9 cellular contexts compared by ENCODE assay signal in genomic region chr4:113683143-113683542, GRCh38.
A peak's percentile ranks its signal among the peaks of the same experiment; 100 is the strongest.
DNase-seq lines count a peak whose midpoint lies in the region; ATAC-seq and TF ChIP-seq lines count a peak whose summit lies in the region.
"Had no signal": no experiment of that assay in that cellular context is flagged by ENCODE, and none has a peak within 500 bp of the region (broad histone marks: within the 10 kb centered on the region; RNA-seq: fewer than 3 reads in every experiment).

No MANE protein-coding gene starts in this region.

- peaks cover 44 to 63% (median 52%) of the 10 kb centered on the region in 3 donors for H3K4me1 Mint-ChIP-seq in naive B cell

- H4K20me1 ChIP-seq in Loucy (ENCODE audit: insufficient read depth, low read length, poor library complexity, severe bottlenecking) = no peaks in the 10 kb centered on the region

- H3K27me3 ChIP-seq in Loucy (ENCODE audit: insufficient read depth, low read length, poor library complexity, severe bottlenecking) (no peaks in the 10 kb centered on the region), aorta (ENCODE audit: control insufficient read depth in 1 of 2, insufficient read depth in 2 of 2, low read length in 1 of 2) (no peaks in the 10 kb centered on the region)

- CTCF ChIA-PET in GM10248 (lab: Yijun Ruan, JAX) = no interaction called here

- H3K27me3 Mint-ChIP-seq in naive B cell = no peaks in the 10 kb centered on the region

- H3K79me2 ChIP-seq in Loucy (ENCODE audit: insufficient read depth, low read length) = 0 out of 2 replicates have a peak, but pooled peaks cover 12% of the 10 kb centered on the region

- H3F3A ChIP-seq in Loucy (ENCODE audit: low read depth) = peaks cover 5% of the 10 kb centered on the region; the same call in 1 of the 2 replicates

- peaks cover 0 to 11% (median 6%) of the 10 kb centered on the region in 7 donors for H3K9me3 Mint-ChIP-seq in naive B cell

- H3K27ac ChIP-seq in aorta (ENCODE audit: low read depth in 1 of 2, low read length in 2 of 2) = peak overlapping the region; percentile 28 to 67

- H3K9me2 ChIP-seq in Loucy (replicated peaks; ENCODE audit: low read depth, low read length) = no peaks in the 10 kb centered on the region

- H3K4me1 ChIP-seq in Loucy (ENCODE audit: insufficient read depth, low read length, poor library complexity, severe bottlenecking) (peaks cover 34% of the 10 kb centered on the region), aorta (ENCODE audit: control insufficient read depth in 1 of 2, insufficient read depth in 2 of 2, low read length in 2 of 2) (peaks cover 2 to 8% of the 10 kb centered on the region in 2 donors)

- H3K9ac ChIP-seq in Loucy (ENCODE audit: low read depth, low read length, poor library complexity, severe bottlenecking) = no peak overlapping the region

- WGBS in aorta, 2 donors = 90 to 96% methylated on average over 3 of the region's 3 CpGs

- POLR2A ChIA-PET in GM10248 (lab: Yijun Ruan, JAX) = no interaction called here

- H3K36me3 Mint-ChIP-seq in naive B cell = peaks cover 16 to 32% of the 10 kb centered on the region in 2 donors

- peak overlapping the region in 6 of 8 donors; percentile 6 to 63 (median 38) for H3K4me3 Mint-ChIP-seq in naive B cell

- peak overlapping the region; percentile 12 to 94 (median 79) for H3K27ac Mint-ChIP-seq in naive B cell

- TF ChIP-seq CTCF in GM10248 (IDR thresholded peaks at IDR 0.05; ENCODE audit: control extremely low read depth, extremely low read depth, low read depth, missing control alignments) (no peak), Loucy (conservative IDR thresholded peaks at IDR 0.05; ENCODE audit: low read length) (no peak)

- H3K4me3 ChIP-seq in Loucy (ENCODE audit: low read length, poor library complexity, severe bottlenecking) (peak overlapping the region; percentile 4), aorta (ENCODE audit: low read length in 2 of 2) (no peak overlapping the region)

- H3K36me3 ChIP-seq in Loucy (ENCODE audit: insufficient read depth, low read length) (no peaks in the 10 kb centered on the region), aorta (ENCODE audit: control insufficient read depth in 1 of 2, insufficient read depth in 2 of 2, low read length in 1 of 2) (no peaks in the 10 kb centered on the region)

- H3K9me3 ChIP-seq in Loucy (ENCODE audit: insufficient read depth, low read depth, low read length) (peaks cover 13% of the 10 kb centered on the region), aorta (ENCODE audit: control insufficient read depth, low read length) (no peaks in the 10 kb centered on the region)

- intact Hi-C loops in aorta (cut with DNase I) = loop anchor here (5.0 to 10.0 kb wide), 2 partner anchors 79 to 128 kb away; partner anchors contain the start of gene CAMK2D (in 1 of the 2)

- ATAC-seq in GM21526 (IDR thresholded peaks at IDR 0.05; ENCODE audit: low FRiP score, unreplicated experiment) (peak; percentile 98), naive B cell (ENCODE audit: low read depth in 2 of 2) (peak; percentile 97 to 98), aorta (ENCODE audit: low FRiP score) (no peak)
- ATAC-seq: HCT116 had no signal

- H3K4me2 ChIP-seq in Loucy (ENCODE audit: low read depth, low read length, poor library complexity, severe bottlenecking) = peak overlapping the region; percentile 60

- 0 out of 2 replicates have a peak overlapping the region, but pooled peaks have one; percentile 15 for H2AFZ ChIP-seq in Loucy (ENCODE audit: low read length)

- DNase-seq in GM10248 (ENCODE audit: extremely low spot score) = peak; percentile 67
- peak; percentile 60 for DNase-seq in activated CD8-positive, alpha-beta memory T cell treated with anti-CD3 and anti-CD28 coated beads, Interleukin-2, amount 50 U/mL, for 24 hours (ENCODE audit: extremely low read depth)
- DNase-seq in naive B cell = peak; percentile 75
- no peak for DNase-seq in aorta
- no peak for DNase-seq in NCI-H526 treated with DMSO at 0.1 percent for 48 hours (lab: John Stamatoyannopoulos, UW)
- DNase-seq in NCI-H774 (lab: John Stamatoyannopoulos, UW) = no peak

Comparison
In these comparisons a context has a peak if more than half of its experiments do, and no peak if none do; other contexts are left out.
1. DNase-seq: peak in GM10248 (single experiment), activated CD8-positive, alpha-beta memory T cell treated with anti-CD3 and anti-CD28 coated beads, Interleukin-2, amount 50 U/mL, for 24 hours (single experiment) and naive B cell (single experiment); none in aorta (0 of 2), NCI-H526 treated with DMSO at 0.1 percent for 48 hours (single experiment) and NCI-H774 (single experiment).